ENCODE assay signal across 1 cellular context in genomic region chr15:88513195-88513594, GRCh38.
TF ChIP-seq lines count a peak whose summit lies in the region.

No MANE protein-coding gene starts in this region.

TF ChIP-seq in IMR-90, 13 proteins besides CTCF, POLR2A, EP300 and RAD21:
- TF ChIP-seq ELK1 (IDR thresholded peaks at IDR 0.05; ENCODE audit: borderline replicate concordance, low read depth, low read length) (no peak), FOS (IDR thresholded peaks at IDR 0.05; ENCODE audit: low read depth, low read length) (peak; percentile 66; the same call in 1 of the 2 replicates), CEBPB (IDR thresholded peaks at IDR 0.05; ENCODE audit: low read depth, low read length) (no peak)
